7 cellular contexts compared by ENCODE assay signal in the genomic region with DNA sequence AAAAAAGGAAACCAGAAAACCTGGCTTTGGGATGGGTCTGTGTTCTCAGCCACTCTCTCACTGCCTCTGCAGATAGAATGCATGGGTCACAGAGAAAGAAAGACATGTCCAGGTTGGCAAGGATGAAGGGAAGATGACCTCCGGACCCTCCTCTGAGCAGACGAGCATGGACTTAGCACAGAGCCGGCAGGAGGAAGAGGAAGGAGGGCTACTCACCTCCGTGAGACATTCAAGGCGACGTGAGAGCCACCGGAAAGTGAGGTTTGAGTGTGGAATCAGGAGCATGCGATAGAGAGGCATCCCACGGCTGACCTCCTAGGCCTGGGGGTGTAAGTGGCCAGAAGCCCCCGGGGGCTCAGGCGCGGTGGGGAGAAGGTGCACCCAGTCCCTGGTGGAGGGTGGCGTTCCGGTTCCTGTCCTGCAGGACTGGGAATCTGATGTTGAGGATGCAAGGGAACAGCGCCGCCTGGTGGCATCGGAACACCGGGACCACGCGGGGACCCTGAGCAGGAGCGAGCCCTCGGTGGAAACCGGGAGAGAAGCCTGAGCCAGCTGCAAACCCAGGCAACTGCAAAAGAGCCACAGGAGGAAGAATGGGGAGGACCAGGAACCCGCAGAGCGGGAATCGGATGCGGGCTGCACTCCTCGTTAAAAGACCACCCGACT. TPM values are rescaled to one million over a fixed set of nuclear protein-coding genes. Genes with fewer than 3 reads are reported as not detected.
"Had no signal": no experiment of that assay in that cellular context is flagged by ENCODE, and none has a peak within 500 bp of the region (broad histone marks: within the 10 kb centered on the region; RNA-seq: fewer than 3 reads in every experiment).

No MANE protein-coding gene starts in this region.

RNA-seq across cellular contexts. Expression of a gene that starts 37.8 kb away (rescaled TPM):
- total RNA-seq: lung microvascular endothelial cell; naive thymus-derived CD4-positive, alpha-beta T cell; psoas muscle had no signal
- polyA plus RNA-seq: naive thymus-derived CD4-positive, alpha-beta T cell had no signal

RNA-seq across cellular contexts. Expression of a gene that starts 50.2 kb away (rescaled TPM):
- total RNA-seq: left ventricle myocardium inferior; lung microvascular endothelial cell; naive thymus-derived CD4-positive, alpha-beta T cell; psoas muscle; suprapubic skin; thyroid gland had no signal
- polyA plus RNA-seq: naive thymus-derived CD4-positive, alpha-beta T cell; psoas muscle; small intestine had no signal
